Comparison of ENCODE assay signal across 8 cellular contexts in the genomic region with DNA sequence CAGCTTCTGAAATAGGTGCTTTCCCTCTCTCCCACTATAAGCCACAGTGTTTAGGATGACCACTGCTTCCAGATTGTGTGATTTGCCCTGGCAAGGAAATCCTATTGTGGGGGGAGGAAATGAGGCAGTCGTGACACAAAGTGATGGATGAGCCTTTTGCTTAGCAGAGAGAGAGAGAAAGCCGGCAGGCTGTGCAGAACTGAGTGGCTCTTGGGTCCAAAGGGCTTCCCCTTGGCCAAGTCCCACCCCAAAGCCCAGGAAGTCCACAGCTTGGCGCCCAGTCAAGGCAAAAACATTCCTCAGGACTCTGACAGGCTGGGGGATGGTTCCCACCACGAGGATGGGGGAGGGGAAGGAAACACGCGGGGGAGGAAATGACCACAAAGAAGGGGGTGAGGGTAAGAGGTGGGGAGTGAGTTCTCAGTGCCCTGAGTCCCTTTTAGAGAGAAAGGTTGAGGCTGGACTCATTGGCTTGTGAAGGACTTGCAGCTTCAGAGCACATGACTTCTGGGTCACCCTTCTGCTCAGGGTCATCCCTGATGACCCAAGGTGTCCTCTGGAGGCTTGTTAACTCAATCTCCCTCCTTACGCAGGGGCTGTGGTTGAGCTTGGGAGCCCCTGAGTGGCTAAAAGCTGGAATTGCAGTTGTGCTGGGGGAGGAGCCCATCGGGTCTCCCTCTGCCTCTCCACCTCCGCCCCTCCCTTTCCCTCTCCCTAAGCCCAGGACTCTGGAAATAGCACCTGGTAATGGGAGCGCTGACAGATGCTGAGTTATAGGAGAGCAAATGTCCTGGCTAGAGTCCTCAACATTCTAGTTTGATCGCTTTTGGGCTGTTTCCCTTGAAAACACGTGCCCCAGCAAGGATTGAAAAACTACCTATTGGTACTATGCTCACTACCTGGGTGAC. TPM values are rescaled to one million over a fixed set of nuclear protein-coding genes. Genes with fewer than 3 reads are reported as not detected.
A peak's percentile ranks its signal among the peaks of the same experiment; 100 is the strongest.
DNase-seq lines count a peak whose midpoint lies in the region; ATAC-seq and TF ChIP-seq lines count a peak whose summit lies in the region.

No MANE protein-coding gene starts in this region.

- H3K27me3 Mint-ChIP-seq in CD8-positive, alpha-beta T cell (ENCODE audit: low read depth) = no peaks in the 10 kb centered on the region

- CTCF ChIA-PET in CD8-positive, alpha-beta T cell (lab: Charles Lee) = interaction anchor here (0.6 to 9.6 kb wide), 29 partner anchors 8 to 203 kb away, joined by 3 to 237 read pairs (median 5); a partner anchor contains a TSS
- CTCF ChIA-PET in SK-N-SH (lab: Yijun Ruan, JAX) = interaction anchor here (0.7 to 6.5 kb wide), 39 partner anchors 9 to 192 kb away, joined by 3 to 100 read pairs (median 7); a partner anchor contains a TSS

- H3K27ac Mint-ChIP-seq in CD8-positive, alpha-beta T cell = peak overlapping the region; percentile 88

- H2AFZ ChIP-seq in SK-N-SH (ENCODE audit: low read depth) = peak overlapping the region; percentile 59; the same call in 1 of the 2 replicates

- H3K36me3 ChIP-seq in CD8-positive, alpha-beta T cell (ENCODE audit: insufficient read depth, low read length) = no peaks in the 10 kb centered on the region
- H3K36me3 ChIP-seq in SK-N-SH (replicated peaks in 1 of 2; ENCODE audit: control insufficient read depth in 1 of 2, insufficient read depth in 2 of 2, low read length in 1 of 2) = no peaks in the 10 kb centered on the region
- no peaks in the 10 kb centered on the region for H3K36me3 ChIP-seq in adipocyte (ENCODE audit: control insufficient read depth, insufficient read depth, low read length, severe bottlenecking)
- H3K36me3 ChIP-seq in ovary = no peaks in the 10 kb centered on the region

- no peaks in the 10 kb centered on the region for H3K36me3 Mint-ChIP-seq in CD8-positive, alpha-beta T cell

- peak in 1 of 2 experiments; percentile 50; a peak in 1 of 4 replicates for TF ChIP-seq EP300 in SK-N-SH (IDR thresholded peaks at IDR 0.05; ENCODE audit: borderline replicate concordance in 1 of 2, low read depth in 1 of 2, low read length in 1 of 2)
- TF ChIP-seq EP300 in ovary (IDR thresholded peaks at IDR 0.05) = peak; percentile 77

- H3K27ac ChIP-seq in CD8-positive, alpha-beta T cell (ENCODE audit: low read depth, low read length) = peak overlapping the region; percentile 25
- peak overlapping the region; percentile 81 to 85 for H3K27ac ChIP-seq in SK-N-SH (ENCODE audit: low read depth in 2 of 2, low read length in 1 of 2)
- H3K27ac ChIP-seq in ovary = peak overlapping the region; percentile 89 to 91

- H3K27me3 ChIP-seq in CD8-positive, alpha-beta T cell (ENCODE audit: insufficient read depth, low read length) = no peaks in the 10 kb centered on the region
- H3K27me3 ChIP-seq in SK-N-SH (ENCODE audit: insufficient read depth) (no peaks in the 10 kb centered on the region), adipocyte (replicated peaks; ENCODE audit: control insufficient read depth, insufficient read depth, low read length) (no peaks in the 10 kb centered on the region), ovary (no peaks in the 10 kb centered on the region)

- no peaks in the 10 kb centered on the region for H3K9me2 ChIP-seq in SK-N-SH

- H3K9ac ChIP-seq in SK-N-SH (peak overlapping the region; percentile 15; the same call in 1 of the 2 replicates), adipocyte (ENCODE audit: low read length) (peak overlapping the region; percentile 84)

- H3K4me3 Mint-ChIP-seq in CD8-positive, alpha-beta T cell = peak overlapping the region; percentile 65

- peak overlapping the region; percentile 71 for H3K4me2 ChIP-seq in SK-N-SH

- under 1% methylated on average over 11 of the region's 12 CpGs for WGBS in SK-N-SH (ENCODE audit: low lambda C conversion rate)
- WGBS in ovary, 3 donors = 0 to 1% (median 1%) methylated on average over 12 of the region's 12 CpGs

- peak; percentile 68 for TF ChIP-seq CTCF in CD8-positive, alpha-beta T cell (IDR thresholded peaks at IDR 0.05)
- TF ChIP-seq CTCF in SK-N-SH (IDR thresholded peaks at IDR 0.05) (peak; percentile 79), ovary (IDR thresholded peaks at IDR 0.05) (peak; percentile 58 to 95 (median 91))

- no peaks in the 10 kb centered on the region for H3K79me2 ChIP-seq in SK-N-SH (ENCODE audit: insufficient read depth)

- TF ChIP-seq POLR2A in ovary (IDR thresholded peaks at IDR 0.05) = no peak

- peak; percentile 90 for TF ChIP-seq RAD21 in SK-N-SH (IDR thresholded peaks at IDR 0.05; ENCODE audit: low read length)

- intact Hi-C loops in CD8-positive, alpha-beta T cell (cut with DNase I, micrococcal nuclease) = loop anchor here (1.0 to 2.0 kb wide), 5 partner anchors 36 to 175 kb away; a partner anchor contains a TSS
- intact Hi-C loops in head of caudate nucleus (cut with DNase I) = loop anchor here (2.0 kb wide), 1 partner anchor 57 kb away; no protein-coding TSS in a partner anchor
- intact Hi-C loops in ovary (cut with DNase I) = loop anchor here in 3 of 4 donors (5.0 to 10.0 kb wide), 5 partner anchors 39 to 94 kb away; a partner anchor contains a TSS

- H3K4me1 ChIP-seq in CD8-positive, alpha-beta T cell (ENCODE audit: insufficient read depth, low read length) = peaks cover 73% of the 10 kb centered on the region
- H3K4me1 ChIP-seq in SK-N-SH (ENCODE audit: control insufficient read depth in 1 of 2, insufficient read depth in 2 of 2, low read depth in 1 of 2, low read length in 1 of 2) = peaks cover 37 to 41% of the 10 kb centered on the region in 2 experiments
- H3K4me1 ChIP-seq in adipocyte (ENCODE audit: control insufficient read depth, insufficient read depth, low read length) = peaks cover 74% of the 10 kb centered on the region
- H3K4me1 ChIP-seq in ovary (ENCODE audit: insufficient read depth) = peaks cover 27% of the 10 kb centered on the region

- H3K4me3 ChIP-seq in CD8-positive, alpha-beta T cell (ENCODE audit: low read depth, low read length) = peak overlapping the region; percentile 45
- H3K4me3 ChIP-seq in SK-N-SH (ENCODE audit: low read depth in 2 of 2, low read length in 1 of 2) (peak overlapping the region in 1 of 2 experiments; percentile 10; a peak in 1 of 4 replicates), adipocyte (ENCODE audit: low read length) (peak overlapping the region; percentile 79), ovary (no peak overlapping the region)

- no peaks in the 10 kb centered on the region for H4K20me1 ChIP-seq in SK-N-SH (ENCODE audit: insufficient read depth)

- ATAC-seq in CD8-positive, alpha-beta T cell = peak; percentile 36
- ATAC-seq in GM21737 (IDR thresholded peaks at IDR 0.05; ENCODE audit: unreplicated experiment) (peak; percentile 47), GM21529 (IDR thresholded peaks at IDR 0.05; ENCODE audit: unreplicated experiment) (no peak)

- H3K4me1 Mint-ChIP-seq in CD8-positive, alpha-beta T cell (ENCODE audit: low read depth) = peaks cover 75% of the 10 kb centered on the region

- peaks cover 48% of the 10 kb centered on the region for H3F3A ChIP-seq in SK-N-SH (replicated peaks; ENCODE audit: insufficient read depth)

- POLR2A ChIA-PET in CD8-positive, alpha-beta T cell (lab: Charles Lee) = interaction anchor here (0.6 to 8.3 kb wide), 9 partner anchors 8 to 57 kb away, joined by 3 to 141 read pairs (median 6); a partner anchor contains a TSS
- POLR2A ChIA-PET in SK-N-SH (lab: Yijun Ruan, JAX) = interaction anchor here (0.6 to 5.0 kb wide), 3 partner anchors 11 to 57 kb away, joined by 3 to 25 read pairs (median 20); a partner anchor contains a TSS

- peak; percentile 42 to 80 (median 64) for DNase-seq in CD8-positive, alpha-beta T cell
- DNase-seq in NCI-H128 (lab: John Stamatoyannopoulos, UW; ENCODE audit: unreplicated experiment) (peak; percentile 69), SK-N-SH (peak; percentile 87), adipocyte (ENCODE audit: low read depth) (peak; percentile 93), head of caudate nucleus (peak; percentile 67 to 94 (median 86)), ovary (peak; percentile 95 to 99 (median 97))

- H3K9me3 ChIP-seq in CD8-positive, alpha-beta T cell (ENCODE audit: low read length) = no peaks in the 10 kb centered on the region
- H3K9me3 ChIP-seq in SK-N-SH (no peaks in the 10 kb centered on the region), adipocyte (ENCODE audit: control insufficient read depth, low read length) (no peaks in the 10 kb centered on the region), ovary (no peaks in the 10 kb centered on the region)

- H3K9me3 Mint-ChIP-seq in CD8-positive, alpha-beta T cell = no peaks in the 10 kb centered on the region

RNA-seq across cellular contexts. Expression of a gene that starts 10.3 kb away (rescaled TPM):
- 10 to 100 TPM; 43.8 to 46.6 TPM for total RNA-seq in CD8-positive, alpha-beta T cell
- polyA plus RNA-seq in SK-N-SH (2012; rRNA removed) = 30.2 and 39.8 TPM in 2 replicates
- polyA plus RNA-seq in SK-N-SH (2012; cell fraction: cytosol; rRNA removed) = 32.5 and 37.5 TPM in 2 replicates
- 55.2 and 97.3 TPM in 2 replicates for polyA plus RNA-seq in SK-N-SH (2012; cell fraction: nucleus; rRNA removed)
- total RNA-seq in ovary = 100 to 1,000 TPM in 1 of 7 donors, 10 to 100 TPM in 6; 59.6 to 110 (median 83.3) TPM
- polyA plus RNA-seq in ovary = 100 to 1,000 TPM in 1 of 2 donors, 10 to 100 TPM in 1; 60.8 to 122 TPM

RNA-seq across cellular contexts. Expression of a gene that starts 11.1 kb away (rescaled TPM):
- total RNA-seq in CD8-positive, alpha-beta T cell = 10 to 100 TPM; 24.1 to 25.6 TPM
- polyA plus RNA-seq in SK-N-SH (2012; rRNA removed) (2.1 and 6.5 TPM in 2 replicates), ovary (10 to 100 TPM; 11.8 to 59.0 TPM)
- 3.9 and 6.0 TPM in 2 replicates for polyA plus RNA-seq in SK-N-SH (2012; cell fraction: cytosol; rRNA removed)
- 16.9 and 17.9 TPM in 2 replicates for polyA plus RNA-seq in SK-N-SH (2012; cell fraction: nucleus; rRNA removed)
- 10 to 100 TPM; 10.7 to 73.8 (median 23.7) TPM for total RNA-seq in ovary

RNA-seq across cellular contexts. Expression of a gene that starts 28.9 kb away (rescaled TPM):
- total RNA-seq in CD8-positive, alpha-beta T cell = 100 to 1,000 TPM; 187 to 198 TPM
- 28.0 and 30.4 TPM in 2 replicates for polyA plus RNA-seq in SK-N-SH (2012; rRNA removed)
- 20.8 and 21.3 TPM in 2 replicates for polyA plus RNA-seq in SK-N-SH (2012; cell fraction: cytosol; rRNA removed)
- 74.7 and 122 TPM in 2 replicates for polyA plus RNA-seq in SK-N-SH (2012; cell fraction: nucleus; rRNA removed)
- total RNA-seq in ovary = 100 to 1,000 TPM in 4 of 7 donors, 10 to 100 TPM in 3; 39.9 to 122 (median 106) TPM
- polyA plus RNA-seq in ovary = 100 to 1,000 TPM in 1 of 2 donors, 10 to 100 TPM in 1; 53.1 to 113 TPM

RNA-seq across cellular contexts. Expression of a gene that starts 48.7 kb away (rescaled TPM):
- total RNA-seq in CD8-positive, alpha-beta T cell = 10 to 100 TPM; 34.6 to 35.7 TPM
- polyA plus RNA-seq in SK-N-SH (2012; rRNA removed) (20.1 and 23.1 TPM in 2 replicates), ovary (10 to 100 TPM; 77.5 to 87.2 TPM)
- 13.0 and 18.1 TPM in 2 replicates for polyA plus RNA-seq in SK-N-SH (2012; cell fraction: cytosol; rRNA removed)
- 13.7 and 14.4 TPM in 2 replicates for polyA plus RNA-seq in SK-N-SH (2012; cell fraction: nucleus; rRNA removed)
- 100 to 1,000 TPM in 2 of 7 donors, 10 to 100 TPM in 5; 51.4 to 129 (median 89.3) TPM for total RNA-seq in ovary

RNA-seq across cellular contexts. Expression of a gene that starts 57.3 kb away (rescaled TPM):
- total RNA-seq in CD8-positive, alpha-beta T cell = 100 to 1,000 TPM; 103 to 104 TPM
- polyA plus RNA-seq in SK-N-SH (2012; rRNA removed) = 62.8 and 64.5 TPM in 2 replicates
- 32.9 and 39.9 TPM in 2 replicates for polyA plus RNA-seq in SK-N-SH (2012; cell fraction: cytosol; rRNA removed)
- 178 and 231 TPM in 2 replicates for polyA plus RNA-seq in SK-N-SH (2012; cell fraction: nucleus; rRNA removed)
- 10 to 100 TPM; 42.2 to 73.9 (median 66.7) TPM for total RNA-seq in ovary
- polyA plus RNA-seq in ovary = 10 to 100 TPM; 45.1 to 51.3 TPM

Comparison
In these comparisons a context has a peak if more than half of its experiments do, and no peak if none do; other contexts are left out.
1. H3K27ac ChIP-seq: peak in every context shown above with its lines; median percentile 90 in ovary; 83 in SK-N-SH; 25 in CD8-positive, alpha-beta T cell.